Comparison of ENCODE assay signal across 8 cellular contexts in the genomic region with DNA sequence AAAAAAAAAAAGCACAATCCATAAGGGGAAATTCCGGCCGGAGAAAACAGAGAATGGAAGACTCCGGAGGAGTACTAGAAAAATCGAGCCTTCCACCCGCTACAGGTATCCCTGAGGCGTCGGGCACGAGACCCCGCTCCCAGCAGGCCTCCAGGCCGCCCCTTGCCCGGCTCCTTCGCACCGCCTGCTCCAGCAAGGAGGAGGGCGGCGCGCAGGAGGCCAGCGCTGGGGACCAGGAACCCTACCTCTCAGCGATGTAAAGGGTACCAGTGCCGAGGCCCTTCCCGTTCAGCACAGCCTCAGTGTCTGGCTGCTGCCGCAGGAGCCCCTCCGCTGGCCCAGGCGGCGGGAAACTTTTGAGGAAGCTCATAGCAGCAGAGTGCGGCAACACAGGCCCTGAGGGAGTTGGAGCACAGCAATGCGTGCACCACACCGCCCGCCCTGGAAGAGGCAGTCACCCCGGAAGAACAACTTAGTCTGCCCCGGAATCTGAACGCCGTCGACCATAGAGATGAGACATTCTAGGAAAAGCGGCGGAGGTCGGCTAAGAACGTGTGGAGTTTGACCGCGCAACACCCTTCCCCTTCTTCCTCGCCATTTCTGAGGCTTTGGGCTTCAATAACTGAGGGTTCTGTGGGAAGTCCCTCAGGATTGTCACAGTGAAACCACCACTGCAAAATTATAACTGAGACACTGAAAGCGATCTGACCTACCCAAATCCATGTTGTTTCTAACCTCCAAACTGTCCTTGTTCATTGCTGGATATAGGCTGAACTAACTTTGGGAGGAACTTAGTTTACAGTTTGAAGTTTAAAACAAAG. TPM values are rescaled to one million over a fixed set of nuclear protein-coding genes. Genes with fewer than 3 reads are reported as not detected.
DNase-seq lines count a peak whose midpoint lies in the region; ATAC-seq and TF ChIP-seq lines count a peak whose summit lies in the region.

A gene with protein sequence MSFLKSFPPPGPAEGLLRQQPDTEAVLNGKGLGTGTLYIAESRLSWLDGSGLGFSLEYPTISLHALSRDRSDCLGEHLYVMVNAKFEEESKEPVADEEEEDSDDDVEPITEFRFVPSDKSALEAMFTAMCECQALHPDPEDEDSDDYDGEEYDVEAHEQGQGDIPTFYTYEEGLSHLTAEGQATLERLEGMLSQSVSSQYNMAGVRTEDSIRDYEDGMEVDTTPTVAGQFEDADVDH (minus strand): TSS at position 450 of the 821 bp plus-strand sequence. CDS start 80 bp downstream, at position 370.

- intact Hi-C loops in spleen (cut with DNase I; ENCODE audit: low total_unique reads), result no loop called here

- DNase-seq in NCI-H2196 treated with DMSO at 0.1 percent for 48 hours (lab: John Stamatoyannopoulos, UW; ENCODE audit: unreplicated experiment), result peak; percentile 87
- DNase-seq in WTC11 (ENCODE audit: low spot score), result peak; percentile 79
- peak; percentile 92 for DNase-seq in cardiac fibroblast (ENCODE audit: low read depth in 2 of 2)
- DNase-seq in inferior parietal cortex (ENCODE audit: extremely low spot score), result peak; percentile 96
- DNase-seq in spleen, result peak; percentile 94

- 0 to 3% (median 0%) methylated on average over 28 to 41 of the region's 41 CpGs for WGBS in spleen, 5 donors

- peak within 1 kb of the TSS; percentile 95 for H3K4me3 Mint-ChIP-seq in WTC11

- peaks cover 10% of the 10 kb centered on the region for H3K4me1 ChIP-seq in ACC112 (ENCODE audit: control insufficient read depth, insufficient read depth, low read length, unreplicated experiment)
- peaks cover 13 to 57% (median 43%) of the 10 kb centered on the region in 6 donors for H3K4me1 ChIP-seq in spleen

- H3K79me2 ChIP-seq in ACC112 (ENCODE audit: control insufficient read depth, insufficient read depth, low read length, unreplicated experiment), result peaks cover 44% of the 10 kb centered on the region

- peak within 1 kb of the TSS; percentile 82 for H3K4me3 ChIP-seq in ACC112 (ENCODE audit: low read depth, low read length)
- H3K4me3 ChIP-seq in cardiac fibroblast (replicated peaks in 1 of 2; ENCODE audit: low read depth in 2 of 2, low read length in 2 of 2), result peak within 1 kb of the TSS; percentile 82 to 96
- H3K4me3 ChIP-seq in spleen, result peak within 1 kb of the TSS; percentile 79 to 99 (median 94)

- peaks cover 21% of the 10 kb centered on the region for H3K4me1 Mint-ChIP-seq in WTC11

- H3K9me3 ChIP-seq in spleen, result peaks cover 0 to 15% (median 7%) of the 10 kb centered on the region in 8 donors

- H3K9me3 Mint-ChIP-seq in WTC11, result peaks cover 13% of the 10 kb centered on the region

- peaks cover 9% of the 10 kb centered on the region for H3K36me3 Mint-ChIP-seq in WTC11

- TF ChIP-seq CTCF in WTC11 (IDR thresholded peaks at IDR 0.05) (no peak), cardiac fibroblast (IDR thresholded peaks at IDR 0.05; ENCODE audit: low read depth, low read length) (no peak), spleen (IDR thresholded peaks at IDR 0.05 in 8 of 11, conservative IDR thresholded peaks at IDR 0.05 in 3 of 11) (no peak)

- no peaks in the 10 kb centered on the region for H3K27me3 Mint-ChIP-seq in WTC11 (ENCODE audit: low read depth)

- peak; percentile 98 for ATAC-seq in GM18868 (IDR thresholded peaks at IDR 0.05; ENCODE audit: unreplicated experiment)
- ATAC-seq in HG03135 (IDR thresholded peaks at IDR 0.05; ENCODE audit: unreplicated experiment), result peak; percentile 95
- peak; percentile 95 for ATAC-seq in WTC11

- POLR2A ChIA-PET in WTC11 (lab: Charles Lee), result interaction anchor here (2.0 kb wide), 1 partner anchor 48 kb away, joined by 6 read pairs; a partner anchor contains a TSS

- H3K27ac Mint-ChIP-seq in WTC11, result peak within 1 kb of the TSS; percentile 98

- CTCF ChIA-PET in WTC11 (lab: Charles Lee), result interaction anchor here (0.7 kb wide), 1 partner anchor 546 kb away, joined by 3 read pairs; no protein-coding TSS in a partner anchor

- H3K27ac ChIP-seq in ACC112 (ENCODE audit: low read depth, low read length) (peak within 1 kb of the TSS; percentile 51), spleen (peak within 1 kb of the TSS; percentile 37 to 87 (median 83))

- no peaks in the 10 kb centered on the region; the same call in 1 of the 2 replicates for H3K36me3 ChIP-seq in ACC112 (ENCODE audit: insufficient read depth, low read length)
- H3K36me3 ChIP-seq in spleen, result peaks cover 0 to 5% (median 0%) of the 10 kb centered on the region in 6 donors

- TF ChIP-seq POLR2A in spleen (IDR thresholded peaks at IDR 0.05), result peak in 1 of 3 donors; percentile 60

- peak within 1 kb of the TSS; percentile 73 for H2AFZ ChIP-seq in ACC112 (ENCODE audit: low read length, unreplicated experiment)

- H3K27me3 ChIP-seq in ACC112 (ENCODE audit: insufficient read depth, low read length) (no peaks in the 10 kb centered on the region), spleen (replicated peaks in 1 of 7) (no peaks in the 10 kb centered on the region)

TF ChIP-seq in WTC11, 78 proteins besides CTCF, POLR2A, EP300 and RAD21 (continues in another document):
- TF ChIP-seq ATF1 (CRISPR knock-in tag; IDR thresholded peaks at IDR 0.05) (0 out of 2 replicates have a peak, but pooled peaks have one; percentile 34), FOXK1 (CRISPR knock-in tag; IDR thresholded peaks at IDR 0.05) (peak; percentile 100), IRF2 (CRISPR knock-in tag; IDR thresholded peaks at IDR 0.05; ENCODE audit: borderline replicate concordance, low read depth) (no peak), ZNF121 (CRISPR knock-in tag; IDR thresholded peaks at IDR 0.05) (peak; percentile 13; the same call in 1 of the 2 replicates), ZNF263 (CRISPR knock-in tag; IDR thresholded peaks at IDR 0.05; ENCODE audit: low read depth) (peak; percentile 28; the same call in 1 of the 2 replicates), SP1 (CRISPR knock-in tag; conservative IDR thresholded peaks at IDR 0.05) (0 out of 2 replicates have a peak, but pooled peaks have one; percentile 58), TEAD4 (CRISPR knock-in tag; IDR thresholded peaks at IDR 0.05) (0 out of 2 replicates have a peak, but pooled peaks have one; percentile 28), CREB1 (CRISPR knock-in tag; IDR thresholded peaks at IDR 0.05) (no peak), ESRRA (CRISPR knock-in tag; IDR thresholded peaks at IDR 0.05; ENCODE audit: borderline replicate concordance) (peak; percentile 60; the same call in 1 of the 2 replicates)
- TF ChIP-seq, protein P1, sequence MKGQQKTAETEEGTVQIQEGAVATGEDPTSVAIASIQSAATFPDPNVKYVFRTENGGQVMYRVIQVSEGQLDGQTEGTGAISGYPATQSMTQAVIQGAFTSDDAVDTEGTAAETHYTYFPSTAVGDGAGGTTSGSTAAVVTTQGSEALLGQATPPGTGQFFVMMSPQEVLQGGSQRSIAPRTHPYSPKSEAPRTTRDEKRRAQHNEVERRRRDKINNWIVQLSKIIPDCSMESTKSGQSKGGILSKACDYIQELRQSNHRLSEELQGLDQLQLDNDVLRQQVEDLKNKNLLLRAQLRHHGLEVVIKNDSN (CRISPR knock-in tag; IDR thresholded peaks at IDR 0.05), result peak; percentile 54
- TF ChIP-seq, protein P2, sequence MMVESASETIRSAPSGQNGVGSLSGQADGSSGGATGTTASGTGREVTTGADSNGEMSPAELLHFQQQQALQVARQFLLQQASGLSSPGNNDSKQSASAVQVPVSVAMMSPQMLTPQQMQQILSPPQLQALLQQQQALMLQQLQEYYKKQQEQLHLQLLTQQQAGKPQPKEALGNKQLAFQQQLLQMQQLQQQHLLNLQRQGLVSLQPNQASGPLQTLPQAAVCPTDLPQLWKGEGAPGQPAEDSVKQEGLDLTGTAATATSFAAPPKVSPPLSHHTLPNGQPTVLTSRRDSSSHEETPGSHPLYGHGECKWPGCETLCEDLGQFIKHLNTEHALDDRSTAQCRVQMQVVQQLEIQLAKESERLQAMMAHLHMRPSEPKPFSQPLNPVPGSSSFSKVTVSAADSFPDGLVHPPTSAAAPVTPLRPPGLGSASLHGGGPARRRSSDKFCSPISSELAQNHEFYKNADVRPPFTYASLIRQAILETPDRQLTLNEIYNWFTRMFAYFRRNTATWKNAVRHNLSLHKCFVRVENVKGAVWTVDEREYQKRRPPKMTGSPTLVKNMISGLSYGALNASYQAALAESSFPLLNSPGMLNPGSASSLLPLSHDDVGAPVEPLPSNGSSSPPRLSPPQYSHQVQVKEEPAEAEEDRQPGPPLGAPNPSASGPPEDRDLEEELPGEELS (CRISPR knock-in tag; IDR thresholded peaks at IDR 0.05), result peak; percentile 85; the same call in 1 of the 2 replicates
- TF ChIP-seq, protein P3, sequence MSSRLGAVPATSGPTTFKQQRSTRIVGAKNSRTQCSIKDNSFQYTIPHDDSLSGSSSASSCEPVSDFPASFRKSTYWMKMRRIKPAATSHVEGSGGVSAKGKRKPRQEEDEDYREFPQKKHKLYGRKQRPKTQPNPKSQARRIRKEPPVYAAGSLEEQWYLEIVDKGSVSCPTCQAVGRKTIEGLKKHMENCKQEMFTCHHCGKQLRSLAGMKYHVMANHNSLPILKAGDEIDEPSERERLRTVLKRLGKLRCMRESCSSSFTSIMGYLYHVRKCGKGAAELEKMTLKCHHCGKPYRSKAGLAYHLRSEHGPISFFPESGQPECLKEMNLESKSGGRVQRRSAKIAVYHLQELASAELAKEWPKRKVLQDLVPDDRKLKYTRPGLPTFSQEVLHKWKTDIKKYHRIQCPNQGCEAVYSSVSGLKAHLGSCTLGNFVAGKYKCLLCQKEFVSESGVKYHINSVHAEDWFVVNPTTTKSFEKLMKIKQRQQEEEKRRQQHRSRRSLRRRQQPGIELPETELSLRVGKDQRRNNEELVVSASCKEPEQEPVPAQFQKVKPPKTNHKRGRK (CRISPR knock-in tag; IDR thresholded peaks at IDR 0.05; ENCODE audit: borderline replicate concordance), result peak; percentile 99
- TF ChIP-seq, protein P4, sequence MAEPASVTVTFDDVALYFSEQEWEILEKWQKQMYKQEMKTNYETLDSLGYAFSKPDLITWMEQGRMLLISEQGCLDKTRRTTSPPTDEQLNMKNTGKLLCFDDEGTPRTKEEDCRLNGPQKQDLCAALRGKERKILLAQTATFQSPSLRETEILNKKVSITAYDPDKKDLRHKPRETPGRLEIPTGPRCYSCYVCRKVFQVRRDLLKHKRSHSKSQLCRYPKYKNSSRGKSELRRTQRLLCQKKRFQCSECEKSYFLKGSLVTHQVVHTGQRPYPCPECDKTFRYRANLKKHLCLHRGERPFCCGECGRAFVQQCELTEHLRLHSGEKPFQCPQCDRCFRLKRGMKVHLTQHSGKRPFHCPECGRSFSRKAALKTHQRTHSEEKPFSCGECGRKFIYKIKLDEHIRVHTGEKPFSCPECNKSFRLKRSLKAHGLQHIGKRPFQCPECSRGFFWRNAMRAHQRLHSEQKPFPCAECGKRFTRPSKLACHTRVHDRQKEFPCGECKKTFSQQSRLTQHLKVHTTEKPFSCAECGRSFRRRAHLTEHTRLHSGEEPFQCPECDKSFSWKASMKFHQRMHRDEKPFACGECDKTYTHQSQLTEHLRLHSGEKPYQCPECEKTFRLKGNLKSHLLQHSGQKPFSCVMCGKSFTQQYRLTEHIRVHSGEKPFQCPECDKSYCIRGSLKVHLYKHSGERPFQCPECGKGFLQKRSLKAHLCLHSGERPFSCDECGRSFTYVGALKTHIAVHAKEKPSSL (CRISPR knock-in tag; conservative IDR thresholded peaks at IDR 0.05), result no peak

RNA-seq across cellular contexts. Expression of the gene that starts here (rescaled TPM):
- 147 to 153 TPM (median 152 TPM) in 3 replicates for total RNA-seq in WTC11 (2021)
- total RNA-seq in spleen, result 10 to 100 TPM; 66.2 to 94.4 (median 81.3) TPM
- polyA plus RNA-seq in spleen, result 100 to 1,000 TPM in 2 of 3 donors, 10 to 100 TPM in 1; 74.0 to 111 (median 107) TPM

Comparison
In these comparisons a context has a peak if more than half of its experiments do, and no peak if none do; other contexts are left out.
1. Peak in every context shown above with its lines: DNase-seq, ATAC-seq, H3K4me3 ChIP-seq and H3K27ac ChIP-seq.